In the genomic region with DNA sequence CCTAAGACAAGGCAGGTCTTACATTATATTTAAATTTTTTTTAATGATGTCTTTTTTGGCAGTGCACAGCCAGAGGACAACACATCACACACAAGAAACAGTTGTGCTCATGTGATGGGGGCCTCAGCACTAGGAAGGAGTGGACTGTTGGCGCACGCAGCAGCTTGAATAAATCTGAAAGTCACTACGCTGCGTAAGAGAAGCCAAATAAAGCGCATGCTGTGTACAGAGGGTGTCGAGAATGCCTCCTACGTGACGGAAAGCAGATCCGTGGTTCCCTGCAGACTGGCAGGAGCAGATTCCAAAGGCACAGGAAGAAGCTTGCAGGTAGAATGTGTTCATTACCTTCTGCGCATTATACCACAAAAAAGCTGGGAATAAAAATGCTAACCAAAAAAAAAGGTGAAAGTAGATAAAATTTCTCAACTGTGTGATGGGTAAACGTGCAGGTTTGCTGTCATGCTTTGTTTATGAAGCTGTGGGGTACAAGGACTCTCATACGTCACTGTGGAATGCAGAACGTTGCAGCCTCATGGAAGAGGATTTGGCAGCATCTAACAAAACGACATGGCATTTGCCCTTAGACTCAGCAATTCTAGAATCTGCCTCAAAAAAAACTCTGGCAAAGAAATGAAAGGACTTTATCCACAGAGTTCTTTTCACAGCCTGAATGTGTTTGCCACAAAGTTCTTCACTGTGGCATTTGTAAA, we compare ENCODE assay signal across 9 cellular contexts. TPM values are rescaled to one million over a fixed set of nuclear protein-coding genes. Genes with fewer than 3 reads are reported as not detected.
DNase-seq lines count a peak whose midpoint lies in the region; ATAC-seq and TF ChIP-seq lines count a peak whose summit lies in the region.
"Not testable (repeated sequence)": the region's sequence is repeated elsewhere in the genome, so short reads cannot be mapped to it uniquely, and the experiment has no call there.
"Had no signal": no experiment of that assay in that cellular context is flagged by ENCODE, and none has a peak within 500 bp of the region (broad histone marks: within the 10 kb centered on the region; RNA-seq: fewer than 3 reads in every experiment).

No MANE protein-coding gene starts in this region.

- not testable (repeated sequence) for H3K9me3 ChIP-seq in thyroid gland

- peaks cover 67% of the 10 kb centered on the region for H3K36me3 Mint-ChIP-seq in activated T-cell treated with anti-CD3 and anti-CD28 coated beads, Interleukin-2, amount 50 U/mL, for 24 hours (ENCODE audit: low read depth)

- ATAC-seq in left ventricle myocardium superior: peak; percentile 70
- ATAC-seq in sciatic nerve: peak; percentile 62

- not testable (repeated sequence) for H3K4me3 Mint-ChIP-seq in activated T-cell treated with anti-CD3 and anti-CD28 coated beads, Interleukin-2, amount 50 U/mL, for 24 hours

- TF ChIP-seq CTCF in AG10803 (conservative IDR thresholded peaks at IDR 0.05; ENCODE audit: low read length); choroid plexus epithelial cell (conservative IDR thresholded peaks at IDR 0.05; ENCODE audit: low read depth, low read length); fibroblast of villous mesenchyme (IDR thresholded peaks at IDR 0.05; ENCODE audit: insufficient read depth, low read depth, low read length); thyroid gland (IDR thresholded peaks at IDR 0.05): not testable (repeated sequence)

- not testable (repeated sequence) for H3K27me3 ChIP-seq in thyroid gland

- peak overlapping the region; percentile 37 for H3K27ac Mint-ChIP-seq in activated T-cell treated with anti-CD3 and anti-CD28 coated beads, Interleukin-2, amount 50 U/mL, for 24 hours

- peaks cover 25% of the 10 kb centered on the region for H3K4me1 Mint-ChIP-seq in activated T-cell treated with anti-CD3 and anti-CD28 coated beads, Interleukin-2, amount 50 U/mL, for 24 hours (ENCODE audit: low read depth)

- not testable (repeated sequence) for H3K9me3 Mint-ChIP-seq in activated T-cell treated with anti-CD3 and anti-CD28 coated beads, Interleukin-2, amount 50 U/mL, for 24 hours

- H3K36me3 ChIP-seq in thyroid gland: peaks cover 19 to 36% of the 10 kb centered on the region in 2 donors

- 49 to 66% methylated on average over 6 of the region's 14 CpGs for WGBS in thyroid gland, 2 donors

- not testable (repeated sequence) for H3K4me3 ChIP-seq in AG10803 (ENCODE audit: low read length); choroid plexus epithelial cell (ENCODE audit: low read depth, low read length); fibroblast of villous mesenchyme (ENCODE audit: low read depth, low read length); thyroid gland (replicated peaks in 1 of 3)

- DNase-seq in AG10803 (ENCODE audit: low read depth): peak; percentile 41
- DNase-seq in activated T-cell treated with anti-CD3 and anti-CD28 coated beads, Interleukin-2, amount 50 U/mL, for 24 hours; left ventricle myocardium superior: not testable (repeated sequence)
- DNase-seq in choroid plexus epithelial cell (ENCODE audit: low read depth): peak; percentile 72
- DNase-seq in fibroblast of villous mesenchyme (ENCODE audit: low read depth): peak; percentile 29
- DNase-seq in medulla oblongata (ENCODE audit: extremely low spot score): peak; percentile 36
- DNase-seq in sciatic nerve (ENCODE audit: low spot score): peak; percentile 27
- DNase-seq in thyroid gland: peak in 1 of 2 donors; percentile 40

- peak overlapping the region; percentile 2 to 65 (median 53) for H3K27ac ChIP-seq in thyroid gland

- H3K27me3 Mint-ChIP-seq in activated T-cell treated with anti-CD3 and anti-CD28 coated beads, Interleukin-2, amount 50 U/mL, for 24 hours: not testable (repeated sequence)

- intact Hi-C loops in left ventricle myocardium superior (cut with micrococcal nuclease); sciatic nerve (cut with DNase I); thyroid gland (cut with DNase I): not testable (repeated sequence)

- TF ChIP-seq POLR2A in thyroid gland (IDR thresholded peaks at IDR 0.05): not testable (repeated sequence)

- H3K4me1 ChIP-seq in thyroid gland: not testable (repeated sequence)

RNA-seq across cellular contexts. Expression of gene MUC20, which starts 32.2 kb away (rescaled TPM):
- total RNA-seq in fibroblast of villous mesenchyme: 0.32 and 0.43 TPM in 2 replicates
- total RNA-seq in left ventricle myocardium superior: 3.6 TPM
- total RNA-seq in sciatic nerve: 28.7 TPM
- 10 to 100 TPM in 3 of 4 donors, 1 to 10 TPM in 1; 3.9 to 18.4 (median 13.9) TPM for total RNA-seq in thyroid gland
- total RNA-seq: RPMI7951 had no signal
